14 cellular contexts compared by ENCODE assay signal in genomic region chr2:119432882-119433522, GRCh38. TPM values are rescaled to one million over a fixed set of nuclear protein-coding genes. Genes with fewer than 3 reads are reported as not detected.
A peak's percentile ranks its signal among the peaks of the same experiment; 100 is the strongest.
DNase-seq lines count a peak whose midpoint lies in the region; ATAC-seq and TF ChIP-seq lines count a peak whose summit lies in the region.
"Had no signal": no experiment of that assay in that cellular context is flagged by ENCODE, and none has a peak within 500 bp of the region (broad histone marks: within the 10 kb centered on the region; RNA-seq: fewer than 3 reads in every experiment).

No MANE protein-coding gene starts in this region.

- peaks cover 47% of the 10 kb centered on the region for H3K4me1 Mint-ChIP-seq in progenitor cell of endocrine pancreas (ENCODE audit: low read depth)

- DNase-seq in A673 (ENCODE audit: low spot score) (no peak), ascending aorta (ENCODE audit: low spot score in 2 of 2) (no peak), progenitor cell of endocrine pancreas (ENCODE audit: low spot score, unreplicated experiment) (no peak), dedifferentiated amniotic fluid mesenchymal stem cell (ENCODE audit: extremely low spot score) (no peak), OCI-LY7 (ENCODE audit: low spot score) (no peak), PC-9 (no peak)
- DNase-seq: activated gamma-delta T cell treated with Interleukin-2 at 50 U/mL for 16 hours, DMS79, foreskin melanocyte, NCI-H2081 treated with DMSO at 0.1 percent for 48 hours, T-helper 1 cell, tibial artery had no signal

- BruUV-seq in A673 (replicated peaks; lab: Mats Ljungman, UMichigan) (no TSS peak), OCI-LY7 (replicated peaks; lab: Mats Ljungman, UMichigan) (no TSS peak), PC-9 (replicated peaks; lab: Mats Ljungman, UMichigan) (no TSS peak)

- H3K9ac ChIP-seq in iPS-20b (ENCODE audit: low read depth, low read length), result peak overlapping the region; percentile 82; the same call in 1 of the 2 replicates

- intact Hi-C loops in A673 (cut with micrococcal nuclease; ENCODE audit: unreplicated experiment), result no loop called here
- intact Hi-C loops in ascending aorta (cut with DNase I), result loop anchor here (2.0 kb wide), 1 partner anchor 66 kb away; the partner anchor contains the start of genes C2orf76 and DBI
- intact Hi-C loops in OCI-LY7 (cut with micrococcal nuclease; ENCODE audit: unreplicated experiment), result no loop called here
- intact Hi-C loops in PC-9 (cut with micrococcal nuclease; ENCODE audit: unreplicated experiment), result no loop called here

- CTCF ChIA-PET in A673 (lab: Charles Lee), result no interaction called here
- CTCF ChIA-PET in OCI-LY7 (lab: Charles Lee; ENCODE audit: unreplicated experiment), result no interaction called here
- CTCF ChIA-PET in PC-9 (lab: Charles Lee), result no interaction called here

- peaks cover 18% of the 10 kb centered on the region; the same call in 1 of the 2 replicates for H3F3A ChIP-seq in PC-9 (ENCODE audit: insufficient read depth, low read depth)

- no peaks in the 10 kb centered on the region for H3K9me3 Mint-ChIP-seq in progenitor cell of endocrine pancreas (ENCODE audit: low read depth)

- no peaks in the 10 kb centered on the region for H3K27me3 Mint-ChIP-seq in progenitor cell of endocrine pancreas

- peak overlapping the region; percentile 83 for H3K4me3 Mint-ChIP-seq in progenitor cell of endocrine pancreas (ENCODE audit: low read depth)

- H2AFZ ChIP-seq in OCI-LY7 (ENCODE audit: low read length) (no peak overlapping the region), PC-9 (no peak overlapping the region)

- H3K9me2 ChIP-seq in OCI-LY7 (ENCODE audit: insufficient read depth, low read length) (no peaks in the 10 kb centered on the region), PC-9 (ENCODE audit: insufficient read depth) (no peaks in the 10 kb centered on the region)

- POLR2A ChIA-PET in A673 (lab: Charles Lee; ENCODE audit: low non-redundant PET) (no interaction called here), OCI-LY7 (lab: Charles Lee) (no interaction called here), PC-9 (lab: Charles Lee; ENCODE audit: unreplicated experiment) (no interaction called here)

- H3K9me3 ChIP-seq in A673 (ENCODE audit: low read depth, low read length, poor library complexity, severe bottlenecking) (no peaks in the 10 kb centered on the region), ascending aorta (no peaks in the 10 kb centered on the region), iPS-20b (ENCODE audit: insufficient read depth, low read depth, low read length) (no peaks in the 10 kb centered on the region), OCI-LY7 (ENCODE audit: low read length) (no peaks in the 10 kb centered on the region), PC-9 (ENCODE audit: insufficient read depth, low read depth) (no peaks in the 10 kb centered on the region)
- H3K9me3 ChIP-seq: tibial artery had no signal

- H3K27ac ChIP-seq in A673 (ENCODE audit: low read depth, low read length, poor library complexity, severe bottlenecking) (peak overlapping the region; percentile 89), ascending aorta (peak overlapping the region; percentile 28 to 40), iPS-20b (ENCODE audit: low read length) (no peak overlapping the region), OCI-LY7 (ENCODE audit: low read depth, low read length, poor library complexity, severe bottlenecking) (no peak overlapping the region), PC-9 (no peak overlapping the region)

- peaks cover 49% of the 10 kb centered on the region for H3K4me1 ChIP-seq in A673 (ENCODE audit: insufficient read depth, low read length, poor library complexity, severe bottlenecking)
- H3K4me1 ChIP-seq in ascending aorta, result peaks cover 0 to 6% of the 10 kb centered on the region in 2 donors
- H3K4me1 ChIP-seq in iPS-20b (ENCODE audit: insufficient read depth, low read length), result peaks cover 21% of the 10 kb centered on the region
- peaks cover 17% of the 10 kb centered on the region for H3K4me1 ChIP-seq in OCI-LY7 (ENCODE audit: insufficient read depth, low read length, poor library complexity, severe bottlenecking)
- peaks cover 24% of the 10 kb centered on the region for H3K4me1 ChIP-seq in PC-9 (replicated peaks; ENCODE audit: insufficient read depth)

- H3K4me2 ChIP-seq in OCI-LY7 (ENCODE audit: low read length), result no peak overlapping the region
- no peak overlapping the region for H3K4me2 ChIP-seq in PC-9

- peaks cover 2% of the 10 kb centered on the region for H3K36me3 ChIP-seq in A673 (ENCODE audit: insufficient read depth, low read length, poor library complexity, severe bottlenecking)
- H3K36me3 ChIP-seq in ascending aorta, result no peaks in the 10 kb centered on the region
- no peaks in the 10 kb centered on the region for H3K36me3 ChIP-seq in iPS-20b (ENCODE audit: insufficient read depth, low read depth, low read length)
- H3K36me3 ChIP-seq in OCI-LY7 (ENCODE audit: insufficient read depth, low read length), result no peaks in the 10 kb centered on the region
- H3K36me3 ChIP-seq in PC-9 (ENCODE audit: low read depth), result no peaks in the 10 kb centered on the region
- H3K36me3 ChIP-seq: tibial artery had no signal

- H3K36me3 Mint-ChIP-seq in progenitor cell of endocrine pancreas (ENCODE audit: insufficient read depth), result peaks cover 7% of the 10 kb centered on the region

- H4K20me1 ChIP-seq in OCI-LY7 (ENCODE audit: insufficient read depth, low read length), result no peaks in the 10 kb centered on the region
- no peaks in the 10 kb centered on the region for H4K20me1 ChIP-seq in PC-9 (ENCODE audit: insufficient read depth)

- H3K4me3 ChIP-seq in A673 (ENCODE audit: low read depth, low read length, poor library complexity, severe bottlenecking) (peak overlapping the region; percentile 66), ascending aorta (peak overlapping the region; percentile 51 to 72), iPS-20b (ENCODE audit: low read length) (peak overlapping the region; percentile 90), OCI-LY7 (ENCODE audit: low read depth, low read length, poor library complexity, severe bottlenecking) (no peak overlapping the region), PC-9 (no peak overlapping the region)

- H3K27me3 ChIP-seq in A673 (replicated peaks; ENCODE audit: insufficient read depth, low read depth, low read length, poor library complexity), result no peaks in the 10 kb centered on the region
- H3K27me3 ChIP-seq in ascending aorta, result no peaks in the 10 kb centered on the region
- peaks cover 20% of the 10 kb centered on the region for H3K27me3 ChIP-seq in iPS-20b (ENCODE audit: insufficient read depth, low read length)
- no peaks in the 10 kb centered on the region; the same call in 1 of the 2 replicates for H3K27me3 ChIP-seq in PC-9 (ENCODE audit: insufficient read depth, low read depth)
- H3K27me3 ChIP-seq: tibial artery had no signal

- ATAC-seq in HG03378 (IDR thresholded peaks at IDR 0.05; ENCODE audit: unreplicated experiment), result no peak

- no peaks in the 10 kb centered on the region for H3K79me2 ChIP-seq in OCI-LY7 (ENCODE audit: insufficient read depth, low read depth, low read length)
- H3K79me2 ChIP-seq in PC-9 (ENCODE audit: low read depth), result no peaks in the 10 kb centered on the region

- H3K27ac Mint-ChIP-seq in progenitor cell of endocrine pancreas, result no peak overlapping the region

- no peak for TF ChIP-seq CTCF in A673 (conservative IDR thresholded peaks at IDR 0.05; ENCODE audit: low read depth, low read length)
- no peak for TF ChIP-seq CTCF in ascending aorta (IDR thresholded peaks at IDR 0.05)
- no peak for TF ChIP-seq CTCF in progenitor cell of endocrine pancreas (IDR thresholded peaks at IDR 0.05; ENCODE audit: unreplicated experiment)
- TF ChIP-seq CTCF in OCI-LY7 (conservative IDR thresholded peaks at IDR 0.05; ENCODE audit: low read length), result no peak
- no peak for TF ChIP-seq CTCF in PC-9 (conservative IDR thresholded peaks at IDR 0.05)

RNA-seq across cellular contexts. Expression of gene TMEM37, which starts 1.3 kb away (rescaled TPM):
- 13.8 and 15.4 TPM in 2 replicates for total RNA-seq in A673 (2021)
- total RNA-seq in ascending aorta, result 2.3 TPM
- 17.4 and 18.9 TPM in 2 replicates for total RNA-seq in progenitor cell of endocrine pancreas
- total RNA-seq in OCI-LY7 (2014; rRNA removed; shearing (Covaris generic)), result not detected in 2 replicates
- not detected in 2 replicates for total RNA-seq in OCI-LY7 (2022)
- 1.2 TPM in 2 replicates for total RNA-seq in PC-9 (2021)

Comparison
In these comparisons a context has a peak if more than half of its experiments do, and no peak if none do; other contexts are left out.
1. H3K27ac ChIP-seq: peak in A673 (single experiment) and ascending aorta (2 of 2); none in iPS-20b (single experiment), OCI-LY7 (single experiment) and PC-9 (single experiment).
2. H3K4me3 ChIP-seq: peak in A673 (single experiment), ascending aorta (2 of 2) and iPS-20b (single experiment); none in OCI-LY7 (single experiment) and PC-9 (single experiment).